ENCODE assay signal across 10 cellular contexts in genomic region chr1:160256396-160257046, GRCh38. TPM values are rescaled to one million over a fixed set of nuclear protein-coding genes. Genes with fewer than 3 reads are reported as not detected.
A peak's percentile ranks its signal among the peaks of the same experiment; 100 is the strongest.
DNase-seq lines count a peak whose midpoint lies in the region; ATAC-seq and TF ChIP-seq lines count a peak whose summit lies in the region.
"Had no signal": no experiment of that assay in that cellular context is flagged by ENCODE, and none has a peak within 500 bp of the region (broad histone marks: within the 10 kb centered on the region; RNA-seq: fewer than 3 reads in every experiment).

No MANE protein-coding gene starts in this region.

- ATAC-seq in GM18868 (IDR thresholded peaks at IDR 0.05; ENCODE audit: unreplicated experiment), result no peak

- no peaks in the 10 kb centered on the region for H3K9me3 ChIP-seq in sigmoid colon

- peak overlapping the region in 54 of 59 donors; percentile 22 to 99 (median 85) for H3K27ac ChIP-seq in dorsolateral prefrontal cortex
- H3K27ac ChIP-seq in sigmoid colon, result peak overlapping the region; percentile 26 to 63 (median 45)
- H3K27ac ChIP-seq: 22Rv1 had no signal

- in situ Hi-C loops in G401 (cut with HindIII; ENCODE audit: low sequenced_read_pairs), result no loop called here

- H3K4me3 ChIP-seq in dorsolateral prefrontal cortex, result peak overlapping the region in 11 of 59 donors; percentile 0 to 38 (median 3)
- H3K4me3 ChIP-seq in sigmoid colon, result no peak overlapping the region

- no peak for TF ChIP-seq CTCF in dorsolateral prefrontal cortex (IDR thresholded peaks at IDR 0.05 in 54 of 56, conservative IDR thresholded peaks at IDR 0.05 in 2 of 56; ENCODE audit: low read depth in 1 of 56, partially characterized antibody in 56 of 56)
- TF ChIP-seq CTCF in sigmoid colon (IDR thresholded peaks at IDR 0.05), result no peak

- no peaks in the 10 kb centered on the region for H3K27me3 ChIP-seq in dorsolateral prefrontal cortex
- no peaks in the 10 kb centered on the region for H3K27me3 ChIP-seq in sigmoid colon

- intact Hi-C loops in dorsolateral prefrontal cortex (cut with DNase I), result loop anchor here in 1 of 2 donors (10.0 kb wide), 1 partner anchor 322 kb away; no protein-coding TSS in a partner anchor
- intact Hi-C loops in sigmoid colon (cut with DNase I), result no loop called here

- TF ChIP-seq EP300 in sigmoid colon (IDR thresholded peaks at IDR 0.05), result no peak

- DNase-seq in DMS 273 (lab: John Stamatoyannopoulos, UW; ENCODE audit: unreplicated experiment), result peak; percentile 25
- no peak for DNase-seq in DMS 273 treated with DMSO at 0.1 percent for 48 hours (lab: John Stamatoyannopoulos, UW)
- peak; percentile 13 for DNase-seq in NCI-H1105 (lab: John Stamatoyannopoulos, UW)
- no peak for DNase-seq in dorsolateral prefrontal cortex
- no peak for DNase-seq in sigmoid colon
- no peak for DNase-seq in NCI-H1417 treated with DMSO at 0.1 percent for 48 hours (lab: John Stamatoyannopoulos, UW)
- no peak for DNase-seq in G401 (ENCODE audit: low spot score)
- DNase-seq: NCI-H146 had no signal

- no peak for TF ChIP-seq POLR2A in sigmoid colon (IDR thresholded peaks at IDR 0.05)

- WGBS in sigmoid colon, 2 donors, result 65 to 69% methylated on average over 3 of the region's 3 CpGs

- peaks cover 0 to 11% (median 0%) of the 10 kb centered on the region in 4 donors for H3K36me3 ChIP-seq in sigmoid colon

- peaks cover 0 to 69% (median 63%) of the 10 kb centered on the region in 4 donors for H3K4me1 ChIP-seq in sigmoid colon

RNA-seq across cellular contexts. Expression of gene DCAF8, which starts 5.8 kb away (rescaled TPM):
- total RNA-seq in dorsolateral prefrontal cortex, result 100 to 1,000 TPM; 111 to 260 (median 188) TPM
- 100 to 1,000 TPM; 138 to 184 (median 147) TPM for total RNA-seq in sigmoid colon
- 10 to 100 TPM; 28.2 to 76.1 (median 44.4) TPM for polyA plus RNA-seq in sigmoid colon
- 69.8 and 77.1 TPM in 2 replicates for total RNA-seq in G401 (2014; rRNA removed; shearing (Covaris generic))

RNA-seq across cellular contexts. Expression of gene PEX19, which starts 28.4 kb away (rescaled TPM):
- total RNA-seq in dorsolateral prefrontal cortex, result 100 to 1,000 TPM in 52 of 120 experiments, 10 to 100 TPM in 68; 63.4 to 123 (median 97.5) TPM
- 10 to 100 TPM; 49.0 to 57.4 (median 53.0) TPM for total RNA-seq in sigmoid colon
- 10 to 100 TPM; 25.6 to 42.0 (median 35.4) TPM for polyA plus RNA-seq in sigmoid colon
- 49.8 and 50.0 TPM in 2 replicates for total RNA-seq in G401 (2014; rRNA removed; shearing (Covaris generic))

RNA-seq across cellular contexts. Expression of gene PEA15, which starts 51.3 kb away (rescaled TPM):
- 100 to 1,000 TPM; 342 to 812 (median 617) TPM for total RNA-seq in dorsolateral prefrontal cortex
- total RNA-seq in sigmoid colon, result 100 to 1,000 TPM in 1 of 4 donors, 10 to 100 TPM in 3; 65.7 to 126 (median 88.8) TPM
- polyA plus RNA-seq in sigmoid colon, result 100 to 1,000 TPM in 2 of 3 donors, 10 to 100 TPM in 1; 42.5 to 113 (median 109) TPM
- 42.2 and 72.2 TPM in 2 replicates for total RNA-seq in G401 (2014; rRNA removed; shearing (Covaris generic))

Comparison
In these comparisons a context has a peak if more than half of its experiments do, and no peak if none do; other contexts are left out.
1. DNase-seq: peak in DMS 273 (single experiment) and NCI-H1105 (single experiment); none in DMS 273 treated with DMSO at 0.1 percent for 48 hours (single experiment), dorsolateral prefrontal cortex (0 of 10), sigmoid colon (single experiment), NCI-H1417 treated with DMSO at 0.1 percent for 48 hours (single experiment) and G401 (single experiment).